ENCODE assay signal across 10 cellular contexts in genomic region chr11:124867700-124868099, GRCh38. TPM values are rescaled to one million over a fixed set of nuclear protein-coding genes. Genes with fewer than 3 reads are reported as not detected.
DNase-seq lines count a peak whose midpoint lies in the region; ATAC-seq and TF ChIP-seq lines count a peak whose summit lies in the region.
"Had no signal": no experiment of that assay in that cellular context is flagged by ENCODE, and none has a peak within 500 bp of the region (broad histone marks: within the 10 kb centered on the region; RNA-seq: fewer than 3 reads in every experiment).

No MANE protein-coding gene starts in this region.

- H3K27ac ChIP-seq in endodermal cell (ENCODE audit: low read depth, low read length) (no peak overlapping the region), osteoblast (ENCODE audit: low read depth, low read length) (no peak overlapping the region)

- H3K4me3 Mint-ChIP-seq in endodermal cell, result no peak overlapping the region
- H3K4me3 Mint-ChIP-seq: T-helper 1 cell treated with Interleukin-12 subunit alpha and Interleukin-12 subunit beta and Interleukin-4 antibody, amounts not matched to agents 30 μg/mL and 1 μg/mL, for 36 hours had no signal

- H3K27me3 ChIP-seq in endodermal cell (ENCODE audit: control insufficient read depth, insufficient read depth, low read length, poor library complexity, severe bottlenecking), result peaks cover 100% of the 10 kb centered on the region
- H3K27me3 ChIP-seq in osteoblast (ENCODE audit: insufficient read depth, low read length), result peaks cover 98% of the 10 kb centered on the region

- H3K36me3 ChIP-seq in endodermal cell (ENCODE audit: control insufficient read depth, insufficient read depth, low read length) (no peaks in the 10 kb centered on the region), osteoblast (ENCODE audit: insufficient read depth, low read length) (no peaks in the 10 kb centered on the region)

- ATAC-seq in GM21447 (IDR thresholded peaks at IDR 0.05; ENCODE audit: unreplicated experiment) (peak; percentile 67), GM19023 (IDR thresholded peaks at IDR 0.05; ENCODE audit: unreplicated experiment) (no peak)

- H3K9me3 ChIP-seq in endodermal cell (ENCODE audit: control insufficient read depth, low read length) (no peaks in the 10 kb centered on the region), osteoblast (ENCODE audit: low read depth, low read length) (no peaks in the 10 kb centered on the region)

- H3K4me3 ChIP-seq in endodermal cell (ENCODE audit: low read length), result no peak overlapping the region
- no peak overlapping the region for H3K4me3 ChIP-seq in osteoblast (ENCODE audit: insufficient read depth, low read length)
- H3K4me3 ChIP-seq: lung had no signal

- no peak overlapping the region for H3K9ac ChIP-seq in endodermal cell (ENCODE audit: extremely low read depth, low read length, poor library complexity, severe bottlenecking)

- H3K4me2 ChIP-seq in osteoblast (ENCODE audit: insufficient read depth, low read length), result no peak overlapping the region

- H3K4me1 ChIP-seq in endodermal cell (ENCODE audit: control insufficient read depth, insufficient read depth, low read length) (peaks cover 8% of the 10 kb centered on the region), osteoblast (ENCODE audit: insufficient read depth, low read length) (peaks cover 6% of the 10 kb centered on the region)

- H3K9me3 Mint-ChIP-seq in endodermal cell, result no peaks in the 10 kb centered on the region
- H3K9me3 Mint-ChIP-seq: T-helper 1 cell treated with Interleukin-12 subunit alpha and Interleukin-12 subunit beta and Interleukin-4 antibody, amounts not matched to agents 30 μg/mL and 1 μg/mL, for 36 hours had no signal

- H3K27ac Mint-ChIP-seq in endodermal cell, result no peak overlapping the region
- H3K27ac Mint-ChIP-seq: T-helper 1 cell treated with Interleukin-12 subunit alpha and Interleukin-12 subunit beta and Interleukin-4 antibody, amounts not matched to agents 30 μg/mL and 1 μg/mL, for 36 hours had no signal

- DNase-seq in DMS 273 (lab: John Stamatoyannopoulos, UW; ENCODE audit: unreplicated experiment) (peak; percentile 69), DMS 273 treated with DMSO at 0.1 percent for 48 hours (lab: John Stamatoyannopoulos, UW) (no peak), NCI-H524 treated with DMSO at 0.1 percent for 48 hours (lab: John Stamatoyannopoulos, UW) (peak; percentile 25), endodermal cell (peak; percentile 79), osteoblast (ENCODE audit: insufficient read length, low spot score, missing footprints) (peak; percentile 94), NCI-H128 (lab: John Stamatoyannopoulos, UW; ENCODE audit: unreplicated experiment) (no peak)

- H2AFZ ChIP-seq in osteoblast (ENCODE audit: low read length), result no peak overlapping the region

- peaks cover 100% of the 10 kb centered on the region for H3K27me3 Mint-ChIP-seq in endodermal cell (ENCODE audit: insufficient read depth)

- no peaks in the 10 kb centered on the region for H3K36me3 Mint-ChIP-seq in endodermal cell (ENCODE audit: low read depth)

- H3K4me1 Mint-ChIP-seq in endodermal cell, result peaks cover 14% of the 10 kb centered on the region

- WGBS in endodermal cell (ENCODE audit: insufficient coverage in 1 of 2, insufficient read length in 1 of 2), 2 experiments, result 11 to 14% methylated on average over 7 to 8 of the region's 8 CpGs

- no peaks in the 10 kb centered on the region for H4K20me1 ChIP-seq in osteoblast (ENCODE audit: insufficient read depth, low read length)

- TF ChIP-seq CTCF in endodermal cell (conservative IDR thresholded peaks at IDR 0.05), result peak; percentile 69
- peak; percentile 47 for TF ChIP-seq CTCF in osteoblast (IDR thresholded peaks at IDR 0.05; ENCODE audit: extremely low read depth, low read depth, low read length)

- no peaks in the 10 kb centered on the region for H3K79me2 ChIP-seq in osteoblast (ENCODE audit: insufficient read depth, low read length)

RNA-seq across cellular contexts. Expression of gene ROBO3, which starts 2.5 kb away (rescaled TPM):
- total RNA-seq in endodermal cell, result 10 to 100 TPM; 15.3 to 16.2 TPM
- 115 TPM for polyA plus RNA-seq in endodermal cell (2013, experiment 1 of 2)
- 77.1 TPM for polyA plus RNA-seq in endodermal cell (2013, experiment 2 of 2)
- 12.7 and 18.1 TPM in 2 replicates for total RNA-seq in osteoblast

RNA-seq across cellular contexts. Expression of gene ROBO4, which starts 30.0 kb away (rescaled TPM):
- total RNA-seq in endodermal cell (under 1 TPM in 1 of 2 donors, not detected in 1; 0.59 TPM), osteoblast (0.36 and 0.59 TPM in 2 replicates)
- 0.04 TPM for polyA plus RNA-seq in endodermal cell (2013, experiment 1 of 2)
- polyA plus RNA-seq in endodermal cell (2013, experiment 2 of 2), result not detected

RNA-seq across cellular contexts. Expression of gene HEPN1, which starts 51.4 kb away (rescaled TPM):
- not detected for total RNA-seq in endodermal cell
- polyA plus RNA-seq in endodermal cell (2013, experiment 1 of 2), result not detected
- not detected for polyA plus RNA-seq in endodermal cell (2013, experiment 2 of 2)
- total RNA-seq in osteoblast, result under 0.01 TPM in 1 of 2 replicates, not detected in the other
- total RNA-seq: lung had no signal
- polyA plus RNA-seq: lung had no signal

Comparison
In these comparisons a context has a peak if more than half of its experiments do, and no peak if none do; other contexts are left out.
1. DNase-seq: peak in DMS 273 (single experiment), NCI-H524 treated with DMSO at 0.1 percent for 48 hours (single experiment), endodermal cell (single experiment) and osteoblast (single experiment); none in DMS 273 treated with DMSO at 0.1 percent for 48 hours (single experiment) and NCI-H128 (single experiment).